Comparison of ENCODE assay signal across 17 cellular contexts in the genomic region with DNA sequence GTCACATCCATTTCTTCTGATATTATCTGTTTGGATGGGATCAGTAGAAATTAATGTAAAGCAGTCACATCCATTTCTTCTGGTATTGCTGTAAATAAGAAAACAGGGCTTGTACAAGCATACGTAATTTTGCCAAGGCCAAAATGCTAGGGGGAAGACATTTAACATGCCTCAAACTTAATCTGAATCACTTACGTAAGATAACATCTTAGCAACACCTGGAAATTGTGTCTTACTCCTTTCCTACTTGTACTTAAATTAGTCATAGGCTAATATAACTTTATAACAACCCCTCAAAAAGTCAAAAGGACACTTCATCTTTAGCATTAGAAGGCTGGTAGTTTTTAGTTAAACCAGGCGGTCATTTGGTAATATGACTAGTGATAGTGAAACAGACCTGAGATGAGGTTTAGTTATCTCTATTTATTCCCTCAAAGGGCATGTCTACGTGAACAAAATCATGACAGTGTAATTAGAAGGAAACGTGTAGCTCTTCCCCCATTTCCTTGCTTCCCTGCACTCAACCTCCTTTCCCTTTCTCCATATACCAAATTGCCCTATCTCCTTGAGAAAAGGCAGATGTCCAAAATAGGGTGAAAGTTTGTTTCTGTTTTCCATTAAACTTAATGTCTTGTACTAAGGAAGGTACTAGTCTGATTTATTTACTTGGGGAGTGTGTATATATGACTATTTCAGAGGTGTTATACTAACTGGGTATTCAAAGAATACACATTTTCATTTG.
A peak's percentile ranks its signal among the peaks of the same experiment; 100 is the strongest.
DNase-seq lines count a peak whose midpoint lies in the region; ATAC-seq, FAIRE-seq and TF ChIP-seq lines count a peak whose summit lies in the region.
"Had no signal": no experiment of that assay in that cellular context is flagged by ENCODE, and none has a peak within 500 bp of the region (broad histone marks: within the 10 kb centered on the region; RNA-seq: fewer than 3 reads in every experiment).

No MANE protein-coding gene starts in this region.

- intact Hi-C loops in left lung (cut with DNase I) (no loop called here), transverse colon (cut with DNase I; ENCODE audit: low total_unique reads) (no loop called here)
- intact Hi-C loops in naive thymus-derived CD4-positive, alpha-beta T cell (cut with micrococcal nuclease) = no loop called here

- in situ Hi-C loops in transverse colon (cut with MboI; ENCODE audit: low pct_ligation_motif_present in 1 of 4, low pct_unique_long_range_greater_than_20kb in 1 of 4, low sequenced_read_pairs in 3 of 4) = no loop called here

- no peak for TF ChIP-seq CTCF in left lung (IDR thresholded peaks at IDR 0.05)
- no peak for TF ChIP-seq CTCF in transverse colon (IDR thresholded peaks at IDR 0.05)

- no peaks in the 10 kb centered on the region for H3K27me3 ChIP-seq in SJCRH30
- H3K27me3 ChIP-seq in left lung = no peaks in the 10 kb centered on the region
- no peaks in the 10 kb centered on the region for H3K27me3 ChIP-seq in transverse colon
- no peaks in the 10 kb centered on the region for H3K27me3 ChIP-seq in naive thymus-derived CD4-positive, alpha-beta T cell (ENCODE audit: control insufficient read depth in 2 of 2, insufficient read depth in 2 of 2, low read length in 2 of 2)
- H3K27me3 ChIP-seq: gastroesophageal sphincter, suprapubic skin had no signal

- TF ChIP-seq EP300 in transverse colon (IDR thresholded peaks at IDR 0.05; ENCODE audit: low read depth) = no peak

- ATAC-seq in left lung = no peak
- no peak for ATAC-seq in naive thymus-derived CD4-positive, alpha-beta T cell
- no peak for ATAC-seq in HG02852 (IDR thresholded peaks at IDR 0.05; ENCODE audit: unreplicated experiment)
- ATAC-seq: gastroesophageal sphincter had no signal

- H3K27ac ChIP-seq in SJCRH30 (peak overlapping the region; percentile 64), left lung (peak overlapping the region; percentile 26 to 70), transverse colon (peak overlapping the region; percentile 9 to 58 (median 28))
- no peak overlapping the region for H3K27ac ChIP-seq in naive thymus-derived CD4-positive, alpha-beta T cell (ENCODE audit: low read depth, low read length)
- H3K27ac ChIP-seq: gastroesophageal sphincter, suprapubic skin had no signal

- H3K9me3 ChIP-seq in SJCRH30 (replicated peaks) (no peaks in the 10 kb centered on the region), left lung (no peaks in the 10 kb centered on the region), transverse colon (no peaks in the 10 kb centered on the region)
- H3K9me3 ChIP-seq in naive thymus-derived CD4-positive, alpha-beta T cell (ENCODE audit: control insufficient read depth in 2 of 3, low read length in 3 of 3) = no peaks in the 10 kb centered on the region
- H3K9me3 ChIP-seq: gastroesophageal sphincter, suprapubic skin had no signal

- peaks cover 0 to 2% (median 0%) of the 10 kb centered on the region in 7 donors for H3K4me1 Mint-ChIP-seq in naive thymus-derived CD4-positive, alpha-beta T cell

- POLR2A ChIA-PET in naive thymus-derived CD4-positive, alpha-beta T cell (lab: Charles Lee) = no interaction called here

- H3K27ac Mint-ChIP-seq in naive thymus-derived CD4-positive, alpha-beta T cell = no peak overlapping the region
- H3K27ac Mint-ChIP-seq: activated CD4-positive, alpha-beta T cell treated with anti-CD3 and anti-CD28 coated beads, Interleukin-2, amount 10 ng/mL, durations not matched to agents 7 days and 5 days had no signal

- WGBS in transverse colon (ENCODE audit: low coverage in 1 of 2), 2 donors = 88 to 91% methylated on average over 3 to 5 of the region's 5 CpGs

- H3K36me3 ChIP-seq in SJCRH30 (no peaks in the 10 kb centered on the region), left lung (no peaks in the 10 kb centered on the region), transverse colon (no peaks in the 10 kb centered on the region)
- no peaks in the 10 kb centered on the region for H3K36me3 ChIP-seq in naive thymus-derived CD4-positive, alpha-beta T cell (ENCODE audit: control insufficient read depth in 2 of 3, insufficient read depth in 3 of 3, low read length in 3 of 3)
- H3K36me3 ChIP-seq: gastroesophageal sphincter, suprapubic skin had no signal

- H3K9me3 Mint-ChIP-seq in naive thymus-derived CD4-positive, alpha-beta T cell = no peaks in the 10 kb centered on the region
- H3K9me3 Mint-ChIP-seq: activated CD4-positive, alpha-beta T cell treated with anti-CD3 and anti-CD28 coated beads, Interleukin-2, amount 10 ng/mL, durations not matched to agents 7 days and 5 days had no signal

- FAIRE-seq in GM19239 (lab: Jason Lieb, UNC) = peak; percentile 76

- DNase-seq in GM19239 (ENCODE audit: insufficient read length, low spot score) (no peak), SJCRH30 (no peak), left lung (no peak), transverse colon (no peak)
- no peak for DNase-seq in naive thymus-derived CD4-positive, alpha-beta T cell
- no peak for DNase-seq in stimulated activated naive CD4-positive, alpha-beta T cell treated with Interleukin-2 at 50 U/mL for 16 hours (lab: John Stamatoyannopoulos, UW)
- DNase-seq: activated CD4-positive, alpha-beta T cell treated with anti-CD3 and anti-CD28 coated beads, Interleukin-2, amount 10 ng/mL, durations not matched to agents 7 days and 5 days; activated CD8-positive, alpha-beta memory T cell treated with anti-CD3 and anti-CD28 coated beads, Interleukin-2, amount 50 U/mL, for 48 hours; activated effector memory CD4-positive, alpha-beta T cell treated with Interleukin-2 at 50 U/mL for 16 hours; amniotic stem cell; caudate nucleus; COR-L47; KG1; NCI-H2081 had no signal

- no peak overlapping the region for H3K4me3 Mint-ChIP-seq in naive thymus-derived CD4-positive, alpha-beta T cell
- H3K4me3 Mint-ChIP-seq: activated CD4-positive, alpha-beta T cell treated with anti-CD3 and anti-CD28 coated beads, Interleukin-2, amount 10 ng/mL, durations not matched to agents 7 days and 5 days had no signal

- H3K4me1 ChIP-seq in SJCRH30 (peaks cover 33% of the 10 kb centered on the region), left lung (peaks cover 7 to 27% of the 10 kb centered on the region in 2 donors), transverse colon (peaks cover 0 to 22% (median 12%) of the 10 kb centered on the region in 4 donors)
- H3K4me1 ChIP-seq in naive thymus-derived CD4-positive, alpha-beta T cell (ENCODE audit: control insufficient read depth in 2 of 2, insufficient read depth in 2 of 2, low read length in 2 of 2) = no peaks in the 10 kb centered on the region
- H3K4me1 ChIP-seq: suprapubic skin had no signal

- no peak overlapping the region for H3K4me3 ChIP-seq in SJCRH30
- no peak overlapping the region for H3K4me3 ChIP-seq in left lung
- H3K4me3 ChIP-seq in transverse colon = no peak overlapping the region
- no peak overlapping the region for H3K4me3 ChIP-seq in naive thymus-derived CD4-positive, alpha-beta T cell (ENCODE audit: low read length)
- H3K4me3 ChIP-seq: gastroesophageal sphincter, suprapubic skin had no signal

- CTCF ChIA-PET in naive thymus-derived CD4-positive, alpha-beta T cell (lab: Charles Lee) = interaction anchor here (0.6 kb wide), 1 partner anchor 11 kb away, joined by 4 read pairs; no protein-coding TSS in a partner anchor

- H3K27me3 Mint-ChIP-seq in naive thymus-derived CD4-positive, alpha-beta T cell = no peaks in the 10 kb centered on the region
- H3K27me3 Mint-ChIP-seq: activated CD4-positive, alpha-beta T cell treated with anti-CD3 and anti-CD28 coated beads, Interleukin-2, amount 10 ng/mL, durations not matched to agents 7 days and 5 days had no signal

- peaks cover 0 to 16% (median 4%) of the 10 kb centered on the region in 5 donors for H3K36me3 Mint-ChIP-seq in naive thymus-derived CD4-positive, alpha-beta T cell

- no peak for TF ChIP-seq POLR2A in transverse colon (IDR thresholded peaks at IDR 0.05)
